ENCODE assay signal across 8 cellular contexts in the genomic region with DNA sequence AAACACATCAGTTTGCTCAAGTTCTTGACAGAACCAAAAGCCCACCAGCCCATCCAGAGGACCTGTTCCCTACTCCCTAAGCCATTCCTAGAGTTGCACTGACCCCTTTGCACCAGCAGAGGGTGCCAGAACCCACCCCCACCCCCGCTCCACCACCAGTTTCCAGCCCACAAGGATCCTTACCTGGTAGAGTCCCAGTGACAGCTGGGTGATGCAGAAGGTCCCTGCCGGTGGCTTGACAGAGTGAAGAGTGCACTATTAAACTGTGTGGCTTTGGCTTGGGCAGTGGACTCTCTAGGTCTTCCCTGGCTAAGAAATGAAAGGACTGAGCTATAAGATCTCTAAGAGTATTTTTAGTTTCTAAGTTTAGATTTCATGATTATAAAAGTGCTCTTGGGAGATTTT.
DNase-seq lines count a peak whose midpoint lies in the region; ATAC-seq and TF ChIP-seq lines count a peak whose summit lies in the region.

No MANE protein-coding gene starts in this region.

- H2AFZ ChIP-seq in DND-41 (ENCODE audit: low read depth, low read length) (no peak overlapping the region), parathyroid adenoma (peak overlapping the region; percentile 1)

- no peaks in the 10 kb centered on the region for H4K20me1 ChIP-seq in DND-41 (ENCODE audit: insufficient read depth, low read length)

- no peaks in the 10 kb centered on the region for H3K4me1 ChIP-seq in DND-41 (ENCODE audit: insufficient read depth, low read length)
- H3K4me1 ChIP-seq in foreskin keratinocyte, result no peaks in the 10 kb centered on the region
- no peaks in the 10 kb centered on the region for H3K4me1 ChIP-seq in parathyroid adenoma
- H3K4me1 ChIP-seq in upper lobe of left lung, result no peaks in the 10 kb centered on the region

- no peak overlapping the region for H3K9ac ChIP-seq in DND-41 (ENCODE audit: low read depth, low read length)
- no peak overlapping the region for H3K9ac ChIP-seq in parathyroid adenoma

- H3K36me3 ChIP-seq in DND-41 (ENCODE audit: insufficient read depth, low read length) (no peaks in the 10 kb centered on the region), parathyroid adenoma (ENCODE audit: control insufficient read depth, insufficient read depth, low read length) (no peaks in the 10 kb centered on the region), upper lobe of left lung (no peaks in the 10 kb centered on the region)

- no peak for TF ChIP-seq EP300 in upper lobe of left lung (IDR thresholded peaks at IDR 0.05)

- H3K9me3 ChIP-seq in DND-41 (ENCODE audit: insufficient read depth, low read length, severe bottlenecking) (no peaks in the 10 kb centered on the region), parathyroid adenoma (ENCODE audit: control insufficient read depth, low read length) (no peaks in the 10 kb centered on the region), upper lobe of left lung (no peaks in the 10 kb centered on the region)

- TF ChIP-seq POLR2A in upper lobe of left lung (IDR thresholded peaks at IDR 0.05), result no peak

- H3K27ac ChIP-seq in DND-41 (ENCODE audit: low read length), result no peak overlapping the region
- no peak overlapping the region for H3K27ac ChIP-seq in foreskin keratinocyte
- no peak overlapping the region for H3K27ac ChIP-seq in parathyroid adenoma
- no peak overlapping the region for H3K27ac ChIP-seq in upper lobe of left lung

- DNase-seq in DND-41, result peak; percentile 61
- DNase-seq in HuH-7.5 (ENCODE audit: low spot score), result peak; percentile 96
- DNase-seq in RPMI7951 (ENCODE audit: low read depth), result peak; percentile 19
- DNase-seq in activated T-helper 1 cell treated with anti-CD3 and anti-CD28 coated beads, Interleukin-2, amount 50 U/mL, for 16 hours (ENCODE audit: low read depth in 1 of 2, low spot score in 1 of 2), result peak; percentile 8 to 36
- peak in 1 of 2 donors; percentile 18 for DNase-seq in foreskin keratinocyte
- peak in 1 of 2 donors; percentile 54 for DNase-seq in upper lobe of left lung

- ATAC-seq in DND-41 (ENCODE audit: insufficient read depth, low read depth) (peak; percentile 82), foreskin keratinocyte (peak; percentile 83), upper lobe of left lung (ENCODE audit: low FRiP score in 2 of 2) (peak; percentile 75 to 79), GM21723 (IDR thresholded peaks at IDR 0.05; ENCODE audit: unreplicated experiment) (no peak)

- H3K4me3 ChIP-seq in DND-41 (ENCODE audit: low read depth in 1 of 2, low read length in 2 of 2), result no peak overlapping the region
- H3K4me3 ChIP-seq in parathyroid adenoma (ENCODE audit: low read depth, low read length), result no peak overlapping the region
- no peak overlapping the region for H3K4me3 ChIP-seq in upper lobe of left lung

- H3K27me3 ChIP-seq in DND-41 (ENCODE audit: insufficient read depth, low read length, poor library complexity), result peaks cover 8% of the 10 kb centered on the region
- no peaks in the 10 kb centered on the region for H3K27me3 ChIP-seq in foreskin keratinocyte
- no peaks in the 10 kb centered on the region for H3K27me3 ChIP-seq in parathyroid adenoma (ENCODE audit: control insufficient read depth, insufficient read depth, low read length)
- no peaks in the 10 kb centered on the region for H3K27me3 ChIP-seq in upper lobe of left lung

- H3K4me2 ChIP-seq in DND-41 (ENCODE audit: insufficient read depth, low read length) (no peak overlapping the region), parathyroid adenoma (ENCODE audit: low read length) (no peak overlapping the region)

- WGBS in upper lobe of left lung, 2 donors, result 0 to 8% methylated on average over 2 of the region's 2 CpGs

- peak; percentile 96 for TF ChIP-seq CTCF in DND-41 (IDR thresholded peaks at IDR 0.05; ENCODE audit: borderline replicate concordance, extremely low read depth, low read length, poor library complexity, severe bottlenecking)
- TF ChIP-seq CTCF in foreskin keratinocyte (conservative IDR thresholded peaks at IDR 0.05), result peak; percentile 80
- TF ChIP-seq CTCF in parathyroid adenoma (IDR thresholded peaks at IDR 0.05), result peak; percentile 90
- TF ChIP-seq CTCF in upper lobe of left lung (IDR thresholded peaks at IDR 0.05), result peak; percentile 72 to 96 (median 82)

- no peaks in the 10 kb centered on the region for H3K79me2 ChIP-seq in DND-41 (ENCODE audit: insufficient read depth, low read length)
- H3K79me2 ChIP-seq in parathyroid adenoma, result no peaks in the 10 kb centered on the region
